ENCODE assay signal across 8 cellular contexts in genomic region chr7:74449809-74450397, GRCh38. TPM values are rescaled to one million over a fixed set of nuclear protein-coding genes. Genes with fewer than 3 reads are reported as not detected.
A peak's percentile ranks its signal among the peaks of the same experiment; 100 is the strongest.
DNase-seq lines count a peak whose midpoint lies in the region; ATAC-seq and TF ChIP-seq lines count a peak whose summit lies in the region.

No MANE protein-coding gene starts in this region.

- TF ChIP-seq CTCF in HEK293 (tag by site-specific recombination; IDR thresholded peaks at IDR 0.05) (peak; percentile 57; the same call in 1 of the 2 replicates), RWPE2 (IDR thresholded peaks at IDR 0.05; ENCODE audit: poor library complexity, severe bottlenecking) (peak; percentile 75), psoas muscle (IDR thresholded peaks at IDR 0.05) (peak; percentile 70)

- 64 to 75% (median 72%) methylated on average over 15 of the region's 15 CpGs for WGBS in psoas muscle, 3 donors

- no peak overlapping the region for H3K4me3 ChIP-seq in HEK293 (ENCODE audit: low read depth, low read length)
- H3K4me3 ChIP-seq in RWPE2 (ENCODE audit: severe bottlenecking), result no peak overlapping the region
- H3K4me3 ChIP-seq in psoas muscle, result no peak overlapping the region

- H3K4me1 ChIP-seq in HEK293 (ENCODE audit: control insufficient read depth, insufficient read depth, low read length) (peaks cover 2% of the 10 kb centered on the region), RWPE2 (ENCODE audit: insufficient read depth, poor library complexity, severe bottlenecking) (peaks cover 11% of the 10 kb centered on the region), psoas muscle (no peaks in the 10 kb centered on the region)

- CTCF ChIA-PET in HEK293 (lab: Yijun Ruan, JAX), result interaction anchor here (0.6 to 4.0 kb wide), 17 partner anchors 9 to 594 kb away, joined by 3 to 24 read pairs (median 4); no protein-coding TSS in a partner anchor

- POLR2A ChIA-PET in HEK293 (lab: Yijun Ruan, JAX), result interaction anchor here (0.6 kb wide), 2 partner anchors 12 to 90 kb away, joined by 4 read pairs; no protein-coding TSS in a partner anchor

- H3K9me3 ChIP-seq in HEK293 (ENCODE audit: control insufficient read depth, insufficient read depth, low read depth, low read length) (no peaks in the 10 kb centered on the region), RWPE2 (ENCODE audit: severe bottlenecking) (no peaks in the 10 kb centered on the region), psoas muscle (no peaks in the 10 kb centered on the region)

- DNase-seq in C1 segment of cervical spinal cord (lab: John Stamatoyannopoulos, UW) (peak in 10 of 14 donors; percentile 9 to 63 (median 26)), RWPE2 (ENCODE audit: low spot score) (no peak), glomerular endothelial cell (ENCODE audit: extremely low read depth, low read depth, low spot score) (peak; percentile 16), psoas muscle (no peak), DMS114 treated with DMSO at 0.1 percent for 48 hours (lab: John Stamatoyannopoulos, UW; ENCODE audit: unreplicated experiment) (no peak)
- peak; percentile 42 for DNase-seq in activated effector memory CD4-positive, alpha-beta T cell treated with Interleukin-2 at 50 U/mL for 16 hours

- H3K27ac ChIP-seq in HEK293 (ENCODE audit: extremely low read depth, low read depth, low read length) (no peak overlapping the region), RWPE2 (ENCODE audit: poor library complexity, severe bottlenecking) (no peak overlapping the region), psoas muscle (no peak overlapping the region)

- no peak for ATAC-seq in RWPE2 (ENCODE audit: low read depth)
- ATAC-seq in psoas muscle, result peak in 2 of 4 donors; percentile 33 to 36
- ATAC-seq in HG03439 (IDR thresholded peaks at IDR 0.05; ENCODE audit: unreplicated experiment), result no peak

- H3K36me3 ChIP-seq in HEK293 (ENCODE audit: control insufficient read depth in 2 of 2, insufficient read depth in 1 of 2, low read length in 2 of 2) (no peaks in the 10 kb centered on the region), RWPE2 (ENCODE audit: low read depth) (no peaks in the 10 kb centered on the region), psoas muscle (ENCODE audit: insufficient read depth in 1 of 2, low read depth in 1 of 2) (no peaks in the 10 kb centered on the region)

- H3K27me3 ChIP-seq in RWPE2 (ENCODE audit: insufficient read depth, poor library complexity, severe bottlenecking) (no peaks in the 10 kb centered on the region), psoas muscle (ENCODE audit: insufficient read depth in 3 of 3, low read length in 2 of 3) (no peaks in the 10 kb centered on the region)

- intact Hi-C loops in psoas muscle (cut with DNase I), result loop anchor here (5.0 to 10.0 kb wide), 2 partner anchors 33 to 115 kb away; no protein-coding TSS in a partner anchor

TF ChIP-seq in HEK293, 187 proteins besides CTCF, POLR2A, EP300 and RAD21:
- TF ChIP-seq OSR2 (tag by site-specific recombination; IDR thresholded peaks at IDR 0.05) (no peak), ZNF654 (tag by site-specific recombination; IDR thresholded peaks at IDR 0.05; ENCODE audit: low read depth) (peak; percentile 27), ZNF292 (tag by site-specific recombination; IDR thresholded peaks at IDR 0.05; ENCODE audit: borderline replicate concordance, low read depth) (no peak), ZNF202 (tag by site-specific recombination; IDR thresholded peaks at IDR 0.05; ENCODE audit: borderline replicate concordance) (no peak), ATF2 (tag by site-specific recombination; IDR thresholded peaks at IDR 0.05; ENCODE audit: low read depth) (no peak), ZBTB48 (tag by site-specific recombination; IDR thresholded peaks at IDR 0.05) (peak; percentile 16; the same call in 1 of the 2 replicates), ZNF510 (tag by site-specific recombination; IDR thresholded peaks at IDR 0.05; ENCODE audit: insufficient replicate concordance) (no peak), ZNF544 (tag by site-specific recombination; IDR thresholded peaks at IDR 0.05) (no peak), ZNF830 (tag by site-specific recombination; IDR thresholded peaks at IDR 0.05; ENCODE audit: low read depth) (no peak), ZNF768 (tag by site-specific recombination; IDR thresholded peaks at IDR 0.05) (peak; percentile 62; the same call in 1 of the 2 replicates)
- TF ChIP-seq, protein P1, sequence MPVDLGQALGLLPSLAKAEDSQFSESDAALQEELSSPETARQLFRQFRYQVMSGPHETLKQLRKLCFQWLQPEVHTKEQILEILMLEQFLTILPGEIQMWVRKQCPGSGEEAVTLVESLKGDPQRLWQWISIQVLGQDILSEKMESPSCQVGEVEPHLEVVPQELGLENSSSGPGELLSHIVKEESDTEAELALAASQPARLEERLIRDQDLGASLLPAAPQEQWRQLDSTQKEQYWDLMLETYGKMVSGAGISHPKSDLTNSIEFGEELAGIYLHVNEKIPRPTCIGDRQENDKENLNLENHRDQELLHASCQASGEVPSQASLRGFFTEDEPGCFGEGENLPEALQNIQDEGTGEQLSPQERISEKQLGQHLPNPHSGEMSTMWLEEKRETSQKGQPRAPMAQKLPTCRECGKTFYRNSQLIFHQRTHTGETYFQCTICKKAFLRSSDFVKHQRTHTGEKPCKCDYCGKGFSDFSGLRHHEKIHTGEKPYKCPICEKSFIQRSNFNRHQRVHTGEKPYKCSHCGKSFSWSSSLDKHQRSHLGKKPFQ (tag by site-specific recombination; IDR thresholded peaks at IDR 0.05), result no peak
- TF ChIP-seq, protein P2, sequence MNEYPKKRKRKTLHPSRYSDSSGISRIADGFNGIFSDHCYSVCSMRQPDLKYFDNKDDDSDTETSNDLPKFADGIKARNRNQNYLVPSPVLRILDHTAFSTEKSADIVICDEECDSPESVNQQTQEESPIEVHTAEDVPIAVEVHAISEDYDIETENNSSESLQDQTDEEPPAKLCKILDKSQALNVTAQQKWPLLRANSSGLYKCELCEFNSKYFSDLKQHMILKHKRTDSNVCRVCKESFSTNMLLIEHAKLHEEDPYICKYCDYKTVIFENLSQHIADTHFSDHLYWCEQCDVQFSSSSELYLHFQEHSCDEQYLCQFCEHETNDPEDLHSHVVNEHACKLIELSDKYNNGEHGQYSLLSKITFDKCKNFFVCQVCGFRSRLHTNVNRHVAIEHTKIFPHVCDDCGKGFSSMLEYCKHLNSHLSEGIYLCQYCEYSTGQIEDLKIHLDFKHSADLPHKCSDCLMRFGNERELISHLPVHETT (tag by site-specific recombination; IDR thresholded peaks at IDR 0.05), result no peak

RNA-seq across cellular contexts. Expression of gene GTF2IRD1, which starts 3.8 kb away (rescaled TPM):
- total RNA-seq in glomerular endothelial cell, result 13.6 and 13.8 TPM in 2 replicates
- 100 to 1,000 TPM in 1 of 4 donors, 10 to 100 TPM in 3; 40.5 to 149 (median 80.8) TPM for total RNA-seq in psoas muscle
- 10 to 100 TPM; 43.0 to 79.0 (median 46.9) TPM for polyA plus RNA-seq in psoas muscle

Comparison
In these comparisons a context has a peak if more than half of its experiments do, and no peak if none do; other contexts are left out.
1. DNase-seq: peak in C1 segment of cervical spinal cord (10 of 14), activated effector memory CD4-positive, alpha-beta T cell treated with Interleukin-2 at 50 U/mL for 16 hours (single experiment) and glomerular endothelial cell (single experiment); none in RWPE2 (single experiment), psoas muscle (0 of 2) and DMS114 treated with DMSO at 0.1 percent for 48 hours (single experiment).
2. Peak in every context shown above with its lines, with median percentiles within 50 percentile points of each other: CTCF ChIP-seq.